ENCODE assay signal across 7 cellular contexts in the genomic region with DNA sequence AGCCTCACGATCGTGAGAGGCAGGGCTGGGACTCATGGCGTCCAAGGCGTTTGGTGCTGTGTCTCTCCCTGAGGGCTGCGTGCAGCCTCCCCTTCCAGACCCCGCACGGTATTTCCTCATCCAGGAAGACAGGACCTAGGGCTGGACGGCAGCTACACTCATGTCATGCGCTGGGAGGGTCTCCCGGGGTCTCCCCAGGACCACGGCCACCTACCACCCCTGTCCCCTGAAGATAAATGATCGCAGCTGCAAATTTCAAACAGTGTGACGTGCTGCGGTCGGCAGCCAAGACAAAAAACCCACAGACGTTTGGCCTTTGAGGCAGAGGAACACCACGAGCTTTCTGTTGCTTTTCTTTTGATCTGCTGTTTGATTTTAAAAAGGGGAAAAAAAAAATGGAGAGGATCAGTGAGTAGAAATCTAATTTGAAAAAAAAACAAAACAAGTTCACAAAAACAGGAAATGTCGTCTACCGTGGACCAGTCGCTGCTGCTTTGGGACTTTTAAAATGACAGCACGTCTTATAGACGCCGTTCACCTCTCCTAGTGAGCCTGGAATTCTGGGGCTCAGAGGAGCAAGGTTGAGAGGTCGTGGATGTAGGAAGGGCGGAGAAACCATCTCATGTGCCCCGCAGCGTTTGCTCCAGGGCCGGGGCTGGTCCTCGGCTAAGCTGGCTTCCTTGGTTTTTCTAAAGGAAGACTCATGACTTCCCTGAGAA.
A peak's percentile ranks its signal among the peaks of the same experiment; 100 is the strongest.
DNase-seq lines count a peak whose midpoint lies in the region; ATAC-seq and TF ChIP-seq lines count a peak whose summit lies in the region.

No MANE protein-coding gene starts in this region.

- CTCF ChIA-PET in activated CD8-positive, alpha-beta T cell treated with anti-CD3 and anti-CD28 coated beads, Interleukin-2, amount 10 ng/mL, durations not matched to agents 7 days and 5 days (lab: Charles Lee), result interaction anchor here (1.0 to 2.6 kb wide), 13 partner anchors 13 to 339 kb away, joined by 3 to 10 read pairs (median 5); no protein-coding TSS in a partner anchor

- POLR2A ChIA-PET in activated CD8-positive, alpha-beta T cell treated with anti-CD3 and anti-CD28 coated beads, Interleukin-2, amount 10 ng/mL, durations not matched to agents 7 days and 5 days (lab: Charles Lee), result interaction anchor here (0.6 to 3.7 kb wide), 12 partner anchors 9 to 355 kb away, joined by 3 to 15 read pairs (median 4); no protein-coding TSS in a partner anchor

- no peaks in the 10 kb centered on the region for H3K27me3 Mint-ChIP-seq in activated CD8-positive, alpha-beta T cell treated with anti-CD3 and anti-CD28 coated beads, Interleukin-2, amount 10 ng/mL, durations not matched to agents 7 days and 5 days (ENCODE audit: low read depth)

- TF ChIP-seq EP300 in sigmoid colon (IDR thresholded peaks at IDR 0.05), result no peak

- 28 to 66% methylated on average over 29 of the region's 29 CpGs for WGBS in sigmoid colon, 2 donors

- TF ChIP-seq POLR2A in sigmoid colon (IDR thresholded peaks at IDR 0.05), result no peak

- H3K36me3 Mint-ChIP-seq in activated CD8-positive, alpha-beta T cell treated with anti-CD3 and anti-CD28 coated beads, Interleukin-2, amount 10 ng/mL, durations not matched to agents 7 days and 5 days (ENCODE audit: low read depth), result peaks cover 36% of the 10 kb centered on the region

- peak; percentile 85 for DNase-seq in activated CD8-positive, alpha-beta T cell treated with anti-CD3 and anti-CD28 coated beads, Interleukin-2, amount 10 ng/mL, durations not matched to agents 7 days and 5 days
- DNase-seq in sigmoid colon (no peak), SIG-M5 (lab: John Stamatoyannopoulos, UW) (no peak), kidney glomerular epithelial cell (lab: John Stamatoyannopoulos, UW) (no peak), NCI-H82 treated with DMSO at 0.1 percent for 48 hours (lab: John Stamatoyannopoulos, UW; ENCODE audit: unreplicated experiment) (no peak)

- peaks cover 80% of the 10 kb centered on the region for H3K4me1 Mint-ChIP-seq in activated CD8-positive, alpha-beta T cell treated with anti-CD3 and anti-CD28 coated beads, Interleukin-2, amount 10 ng/mL, durations not matched to agents 7 days and 5 days (ENCODE audit: low read depth)

- no peaks in the 10 kb centered on the region for H3K9me3 ChIP-seq in sigmoid colon

- ATAC-seq in HG02678 (IDR thresholded peaks at IDR 0.05; ENCODE audit: unreplicated experiment) (peak; percentile 41), esophagus mucosa (peak; percentile 37)
- ATAC-seq in activated CD8-positive, alpha-beta T cell treated with anti-CD3 and anti-CD28 coated beads, Interleukin-2, amount 10 ng/mL, durations not matched to agents 7 days and 5 days, result peak; percentile 71

- H3K4me3 Mint-ChIP-seq in activated CD8-positive, alpha-beta T cell treated with anti-CD3 and anti-CD28 coated beads, Interleukin-2, amount 10 ng/mL, durations not matched to agents 7 days and 5 days, result peak overlapping the region; percentile 74

- intact Hi-C loops in sigmoid colon (cut with DNase I), result loop anchor here (5.0 kb wide), 1 partner anchor 263 kb away; a partner anchor contains a TSS

- no peak for TF ChIP-seq CTCF in sigmoid colon (IDR thresholded peaks at IDR 0.05)

- H3K4me1 ChIP-seq in sigmoid colon, result peaks cover 0 to 46% (median 36%) of the 10 kb centered on the region in 4 donors

- no peaks in the 10 kb centered on the region for H3K9me3 Mint-ChIP-seq in activated CD8-positive, alpha-beta T cell treated with anti-CD3 and anti-CD28 coated beads, Interleukin-2, amount 10 ng/mL, durations not matched to agents 7 days and 5 days (ENCODE audit: insufficient read depth)

- peak overlapping the region in 3 of 4 donors; percentile 14 to 33 (median 23) for H3K4me3 ChIP-seq in sigmoid colon

- H3K27me3 ChIP-seq in sigmoid colon, result no peaks in the 10 kb centered on the region

- peak overlapping the region in 3 of 4 donors; percentile 24 to 54 (median 50) for H3K27ac ChIP-seq in sigmoid colon

- peak overlapping the region; percentile 90 for H3K27ac Mint-ChIP-seq in activated CD8-positive, alpha-beta T cell treated with anti-CD3 and anti-CD28 coated beads, Interleukin-2, amount 10 ng/mL, durations not matched to agents 7 days and 5 days

- no peaks in the 10 kb centered on the region for H3K36me3 ChIP-seq in sigmoid colon
